1 cellular context compared by ENCODE assay signal in the genomic region with DNA sequence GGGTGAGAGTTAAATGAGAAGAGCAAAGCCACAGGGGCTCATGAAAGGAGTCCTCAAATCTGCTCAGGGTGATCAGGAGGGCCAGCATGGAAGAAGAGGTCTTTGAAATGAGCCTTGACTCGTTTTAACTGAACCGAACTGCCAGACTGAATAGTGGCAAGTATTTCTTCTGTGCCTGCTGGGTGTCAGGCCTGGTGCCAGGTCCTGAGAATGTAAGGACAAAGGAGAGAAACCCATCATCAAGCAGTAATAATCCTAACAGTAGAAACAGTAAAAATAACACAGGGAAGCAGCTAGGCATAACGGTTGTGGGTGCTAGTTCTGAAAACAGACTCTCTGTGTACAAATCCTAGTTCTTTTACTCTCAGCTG.
TF ChIP-seq lines count a peak whose summit lies in the region.

No MANE protein-coding gene starts in this region.

TF ChIP-seq in HepG2, 621 proteins besides CTCF, POLR2A, EP300 and RAD21 (continued from another document):
- TF ChIP-seq ZNF235 (CRISPR knock-in tag; IDR thresholded peaks at IDR 0.05; ENCODE audit: borderline replicate concordance) (no peak), ZNF121 (CRISPR knock-in tag; IDR thresholded peaks at IDR 0.05) (no peak), CCAR2 (optimal IDR thresholded peaks at IDR 0.05; ENCODE audit: low read depth, low read length) (no peak), HHEX (CRISPR knock-in tag; IDR thresholded peaks at IDR 0.05) (no peak), U2AF2 (IDR thresholded peaks at IDR 0.05; ENCODE audit: low read depth, low read length) (no peak), GABPB1 (CRISPR knock-in tag; IDR thresholded peaks at IDR 0.05) (no peak)
